21 cellular contexts compared by ENCODE assay signal in genomic region chr6:100366419-100366818, GRCh38.
DNase-seq lines count a peak whose midpoint lies in the region; ATAC-seq, FAIRE-seq and TF ChIP-seq lines count a peak whose summit lies in the region.
"Had no signal": no experiment of that assay in that cellular context is flagged by ENCODE, and none has a peak within 500 bp of the region (broad histone marks: within the 10 kb centered on the region; RNA-seq: fewer than 3 reads in every experiment).

No MANE protein-coding gene starts in this region.

- no peak for ATAC-seq in HG03097 (IDR thresholded peaks at IDR 0.05; ENCODE audit: low FRiP score, unreplicated experiment)
- ATAC-seq: stimulated activated naive CD8-positive, alpha-beta T cell treated with anti-CD3 and anti-CD28 coated beads, Interleukin-15, amount 100 ng/mL, for 72 hours; T-cell had no signal

- peak overlapping the region; percentile 34 for H3K27ac ChIP-seq in keratinocyte (ENCODE audit: control insufficient read depth, insufficient read depth, low read length)
- H3K27ac ChIP-seq: BLaER1 treated with 17β-estradiol and CSF1 and Interleukin-3, amounts not matched to agents 10 nM and 100 nM had no signal

- H3K79me2 ChIP-seq in keratinocyte (ENCODE audit: control insufficient read depth, insufficient read depth, low read length) = no peaks in the 10 kb centered on the region

- H3K9me3 ChIP-seq in keratinocyte (ENCODE audit: control insufficient read depth, low read depth, low read length) = no peaks in the 10 kb centered on the region
- H3K9me3 ChIP-seq: BLaER1 treated with 17β-estradiol and CSF1 and Interleukin-3, amounts not matched to agents 10 nM and 100 nM had no signal

- H2AFZ ChIP-seq in keratinocyte (ENCODE audit: control insufficient read depth, low read length) = peak overlapping the region; percentile 71

- H3K9ac ChIP-seq in keratinocyte (ENCODE audit: control insufficient read depth, extremely low read depth, insufficient read depth, low read length) = no peak overlapping the region
- H3K9ac ChIP-seq: BLaER1 treated with 17β-estradiol and CSF1 and Interleukin-3, amounts not matched to agents 10 nM and 100 nM had no signal

- no peaks in the 10 kb centered on the region for H3K27me3 ChIP-seq in keratinocyte (ENCODE audit: control insufficient read depth, extremely low read depth, insufficient read depth, low read length)
- H3K27me3 ChIP-seq: BLaER1 treated with 17β-estradiol and CSF1 and Interleukin-3, amounts not matched to agents 10 nM and 100 nM had no signal

- H3K4me2 ChIP-seq in keratinocyte (ENCODE audit: control insufficient read depth, extremely low read depth, insufficient read depth, low read depth, low read length) = no peak overlapping the region
- H3K4me2 ChIP-seq: BLaER1 treated with 17β-estradiol and CSF1 and Interleukin-3, amounts not matched to agents 10 nM and 100 nM had no signal

- H3K4me3 ChIP-seq in cardiac fibroblast (replicated peaks in 1 of 2; ENCODE audit: low read depth in 2 of 2, low read length in 2 of 2) (no peak overlapping the region), keratinocyte (ENCODE audit: control insufficient read depth in 2 of 3, extremely low read depth in 1 of 3, insufficient read depth in 2 of 3, low read depth in 1 of 3, low read length in 3 of 3) (no peak overlapping the region)
- H3K4me3 ChIP-seq: BLaER1 treated with 17β-estradiol and CSF1 and Interleukin-3, amounts not matched to agents 10 nM and 100 nM had no signal

- DNase-seq in ELR (ENCODE audit: low read depth) = peak; percentile 90
- peak; percentile 68 for DNase-seq in NCI-H226
- peak; percentile 35 to 88 for DNase-seq in cardiac fibroblast (ENCODE audit: low read depth in 2 of 2)
- DNase-seq in keratinocyte (ENCODE audit: low read depth, low spot score) = peak; percentile 28
- no peak for DNase-seq in NCI-H446 (lab: John Stamatoyannopoulos, UW)
- no peak for DNase-seq in GM12891 (ENCODE audit: insufficient read length, low spot score)
- DNase-seq in NCI-H1417 (lab: John Stamatoyannopoulos, UW) = no peak
- DNase-seq: activated B cell treated with CpG ODN at 0.5 μM for 24 hours; activated naive CD4-positive, alpha-beta T cell treated with anti-CD3 and anti-CD28 coated beads, Interleukin-2, amount 10 ng/mL, durations not matched to agents 7 days and 5 days; glutamatergic neuron; H9; islet precursor cell; KG1; NCI-H2029 treated with DMSO at 0.1 percent for 48 hours; NCI-H526 treated with DMSO at 0.1 percent for 48 hours; nucleus accumbens; small intestine; stimulated activated naive CD8-positive, alpha-beta T cell treated with anti-CD3 and anti-CD28 coated beads, Interleukin-15, amount 100 ng/mL, for 72 hours; T-cell had no signal

- no peak for TF ChIP-seq POLR2A in GM12891 (IDR thresholded peaks at IDR 0.05; ENCODE audit: low read depth, low read length)

- dilution Hi-C loops in keratinocyte (cut with MboI; ENCODE audit: extremely low pct_ligation_motif_present, low sequenced_read_pairs) = no loop called here

- no peaks in the 10 kb centered on the region for H4K20me1 ChIP-seq in keratinocyte (ENCODE audit: control insufficient read depth, extremely low read depth, insufficient read depth, low read length)
- H4K20me1 ChIP-seq: BLaER1 treated with 17β-estradiol and CSF1 and Interleukin-3, amounts not matched to agents 10 nM and 100 nM had no signal

- FAIRE-seq in keratinocyte (lab: Jason Lieb, UNC) (peak; percentile 51), GM12891 (lab: Jason Lieb, UNC) (no peak)
- FAIRE-seq: small intestine had no signal

- H3K4me1 ChIP-seq in keratinocyte (ENCODE audit: control insufficient read depth, extremely low read depth, insufficient read depth, low read length) = peaks cover 9% of the 10 kb centered on the region

- TF ChIP-seq CTCF in cardiac fibroblast (IDR thresholded peaks at IDR 0.05; ENCODE audit: low read depth, low read length) (no peak), keratinocyte (optimal IDR thresholded peaks at IDR 0.05 in 1 of 3, IDR thresholded peaks at IDR 0.05 in 1 of 3, conservative IDR thresholded peaks at IDR 0.05 in 1 of 3; ENCODE audit: extremely low read depth in 1 of 3, insufficient read depth in 2 of 3, low read length in 3 of 3) (no peak)

- H3K36me3 ChIP-seq in keratinocyte (ENCODE audit: control insufficient read depth in 2 of 2, extremely low read depth in 1 of 2, insufficient read depth in 2 of 2, low read length in 2 of 2) = no peaks in the 10 kb centered on the region
- H3K36me3 ChIP-seq: BLaER1 treated with 17β-estradiol and CSF1 and Interleukin-3, amounts not matched to agents 10 nM and 100 nM had no signal

- H3K9me1 ChIP-seq in keratinocyte (ENCODE audit: control insufficient read depth, extremely low read depth, insufficient read depth, low read length) = no peaks in the 10 kb centered on the region

TF ChIP-seq in GM12891, 5 proteins besides CTCF, POLR2A, EP300 and RAD21:
- TF ChIP-seq TAF1 (IDR thresholded peaks at IDR 0.05; ENCODE audit: low read depth, low read length) (no peak), SPI1 (IDR thresholded peaks at IDR 0.05; ENCODE audit: low read depth, low read length) (no peak), PAX5 (IDR thresholded peaks at IDR 0.05; ENCODE audit: insufficient read depth, low read length, severe bottlenecking) (no peak), POU2F2 (IDR thresholded peaks at IDR 0.05; ENCODE audit: low read depth, low read length) (no peak), POLR2AphosphoS5 (IDR thresholded peaks at IDR 0.05; ENCODE audit: low read depth, low read length) (no peak)

Comparison
In these comparisons a context has a peak if more than half of its experiments do, and no peak if none do; other contexts are left out.
1. DNase-seq: peak in ELR (single experiment), NCI-H226 (single experiment), cardiac fibroblast (2 of 2) and keratinocyte (single experiment); none in NCI-H446 (0 of 2), GM12891 (single experiment) and NCI-H1417 (0 of 3).